ENCODE assay signal across 1 cellular context in the genomic region with DNA sequence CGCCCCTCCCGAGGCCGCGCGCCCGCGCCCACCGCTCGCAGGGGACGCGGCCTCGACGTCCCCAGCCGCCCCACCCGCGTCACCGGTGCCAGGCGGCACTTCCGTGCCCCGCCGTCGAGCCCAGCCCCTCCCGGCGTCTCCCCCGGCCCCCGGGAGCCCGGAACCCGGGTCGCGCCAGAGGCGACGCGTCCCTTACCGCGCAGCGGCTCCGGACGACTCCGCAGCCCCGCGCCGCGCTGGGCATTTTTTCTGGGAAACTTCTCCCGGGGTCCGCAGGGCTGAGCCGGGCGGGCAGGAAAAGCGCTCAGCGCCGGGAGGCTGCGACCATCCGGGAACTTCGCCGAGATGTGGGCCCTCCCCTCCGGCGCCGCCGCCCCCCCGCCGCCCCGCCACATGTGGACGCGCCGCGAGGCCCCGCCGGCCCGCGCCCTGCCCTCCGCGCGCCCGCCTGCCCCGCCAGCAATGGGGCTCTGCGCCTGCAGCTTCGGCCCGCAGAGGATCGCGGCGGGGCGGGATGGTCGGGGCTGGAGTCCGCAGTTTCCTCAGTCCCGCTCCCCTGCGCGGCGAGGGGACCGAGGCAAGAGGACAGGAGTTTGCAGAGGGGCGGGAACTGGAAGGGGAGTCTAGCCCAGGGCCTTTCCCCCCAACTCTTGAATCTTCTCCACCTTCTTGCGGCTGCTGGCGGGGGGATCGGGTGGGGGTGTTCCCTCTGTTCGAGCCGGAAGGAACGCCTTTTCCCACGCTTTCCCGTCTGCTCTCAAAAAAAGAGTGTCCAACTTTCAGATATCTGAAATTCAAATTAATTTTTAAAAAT.
TF ChIP-seq lines count a peak whose summit lies in the region.

No MANE protein-coding gene starts in this region.

TF ChIP-seq in WTC11, 78 proteins besides CTCF, POLR2A, EP300 and RAD21 (continued from another document):
- TF ChIP-seq, protein P1, sequence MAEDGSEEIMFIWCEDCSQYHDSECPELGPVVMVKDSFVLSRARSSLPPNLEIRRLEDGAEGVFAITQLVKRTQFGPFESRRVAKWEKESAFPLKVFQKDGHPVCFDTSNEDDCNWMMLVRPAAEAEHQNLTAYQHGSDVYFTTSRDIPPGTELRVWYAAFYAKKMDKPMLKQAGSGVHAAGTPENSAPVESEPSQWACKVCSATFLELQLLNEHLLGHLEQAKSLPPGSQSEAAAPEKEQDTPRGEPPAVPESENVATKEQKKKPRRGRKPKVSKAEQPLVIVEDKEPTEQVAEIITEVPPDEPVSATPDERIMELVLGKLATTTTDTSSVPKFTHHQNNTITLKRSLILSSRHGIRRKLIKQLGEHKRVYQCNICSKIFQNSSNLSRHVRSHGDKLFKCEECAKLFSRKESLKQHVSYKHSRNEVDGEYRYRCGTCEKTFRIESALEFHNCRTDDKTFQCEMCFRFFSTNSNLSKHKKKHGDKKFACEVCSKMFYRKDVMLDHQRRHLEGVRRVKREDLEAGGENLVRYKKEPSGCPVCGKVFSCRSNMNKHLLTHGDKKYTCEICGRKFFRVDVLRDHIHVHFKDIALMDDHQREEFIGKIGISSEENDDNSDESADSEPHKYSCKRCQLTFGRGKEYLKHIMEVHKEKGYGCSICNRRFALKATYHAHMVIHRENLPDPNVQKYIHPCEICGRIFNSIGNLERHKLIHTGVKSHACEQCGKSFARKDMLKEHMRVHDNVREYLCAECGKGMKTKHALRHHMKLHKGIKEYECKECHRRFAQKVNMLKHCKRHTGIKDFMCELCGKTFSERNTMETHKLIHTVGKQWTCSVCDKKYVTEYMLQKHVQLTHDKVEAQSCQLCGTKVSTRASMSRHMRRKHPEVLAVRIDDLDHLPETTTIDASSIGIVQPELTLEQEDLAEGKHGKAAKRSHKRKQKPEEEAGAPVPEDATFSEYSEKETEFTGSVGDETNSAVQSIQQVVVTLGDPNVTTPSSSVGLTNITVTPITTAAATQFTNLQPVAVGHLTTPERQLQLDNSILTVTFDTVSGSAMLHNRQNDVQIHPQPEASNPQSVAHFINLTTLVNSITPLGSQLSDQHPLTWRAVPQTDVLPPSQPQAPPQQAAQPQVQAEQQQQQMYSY (CRISPR knock-in tag; IDR thresholded peaks at IDR 0.05) = no peak
